ENCODE assay signal across 31 cellular contexts in genomic region chr5:115723224-115723623, GRCh38.
"Had no signal": no experiment of that assay in that cellular context is flagged by ENCODE, and none has a peak within 500 bp of the region (broad histone marks: within the 10 kb centered on the region; RNA-seq: fewer than 3 reads in every experiment).

No MANE protein-coding gene starts in this region.

- H3K27me3 Mint-ChIP-seq: dendritic cell treated with granulocyte-macrophage colony-stimulating factor and Interleukin-4, amounts not matched to agents 40 ng/mL and 50 ng/mL, for 4 days had no signal

- FAIRE-seq: astrocyte, kidney had no signal

- H3K4me3 Mint-ChIP-seq: activated CD4-positive, alpha-beta memory T cell treated with anti-CD3 and anti-CD28 coated beads for 36 hours; activated CD4-positive, alpha-beta T cell treated with anti-CD3 and anti-CD28 coated beads, Interleukin-2, amount 10 ng/mL, durations not matched to agents 24 days and 14 days; activated naive CD4-positive, alpha-beta T cell treated with anti-CD3 and anti-CD28 coated beads for 36 hours; activated naive CD8-positive, alpha-beta T cell treated with anti-CD3 and anti-CD28 coated beads for 36 hours; activated T-helper 1 cell treated with anti-CD3 and anti-CD28 coated beads, Interleukin-12 subunit alpha, Interleukin-12 subunit beta, Interleukin-2, Interleukin-4 antibody, amounts not matched to agents 30 ng/mL and 10 ng/mL and 1 ng/mL, durations not matched to agents 14 hours and 24 hours and 36 hours; dendritic cell treated with granulocyte-macrophage colony-stimulating factor and Interleukin-4, amounts not matched to agents 40 ng/mL and 50 ng/mL, for 4 days; endodermal cell; natural killer cell; stimulated activated effector memory CD8-positive, alpha-beta T cell treated with anti-CD3 and anti-CD28 coated beads, Interleukin-12 subunit alpha, Interleukin-12 subunit beta, amount 100 ng/mL, for 72 hours; stimulated activated naive CD8-positive, alpha-beta T cell treated with anti-CD3 and anti-CD28 coated beads, Interleukin-15, Interleukin-2, amounts not matched to agents 100 ng/mL and 50 ng/mL, for 24 hours; T-helper 1 cell treated with Interleukin-12 subunit alpha and Interleukin-12 subunit beta and Interleukin-4 antibody, amounts not matched to agents 30 μg/mL and 1 μg/mL, for 36 hours had no signal

- H3K36me3 Mint-ChIP-seq: activated CD4-positive, alpha-beta memory T cell treated with anti-CD3 and anti-CD28 coated beads for 36 hours; activated naive CD8-positive, alpha-beta T cell treated with anti-CD3 and anti-CD28 coated beads for 36 hours; natural killer cell; stimulated activated effector memory CD8-positive, alpha-beta T cell treated with anti-CD3 and anti-CD28 coated beads, Interleukin-12 subunit alpha, Interleukin-12 subunit beta, amount 100 ng/mL, for 72 hours had no signal

- H3K36me3 ChIP-seq: adrenal gland, breast epithelium, thyroid gland, WERI-Rb-1 had no signal

- H3K4me1 Mint-ChIP-seq: activated CD4-positive, alpha-beta T cell treated with anti-CD3 and anti-CD28 coated beads, Interleukin-2, amount 10 ng/mL, durations not matched to agents 24 days and 14 days; endodermal cell; natural killer cell; stimulated activated effector memory CD8-positive, alpha-beta T cell treated with anti-CD3 and anti-CD28 coated beads, Interleukin-12 subunit alpha, Interleukin-12 subunit beta, amount 100 ng/mL, for 72 hours had no signal

- H3K4me3 ChIP-seq: adrenal gland, breast epithelium, lung, thyroid gland had no signal

- H3K27ac ChIP-seq: breast epithelium, thyroid gland, WERI-Rb-1 had no signal

- ATAC-seq: esophagus mucosa; left colon; natural killer cell; stimulated activated effector memory CD8-positive, alpha-beta T cell treated with anti-CD3 and anti-CD28 coated beads, Interleukin-12 subunit alpha, Interleukin-12 subunit beta, amount 100 ng/mL, for 72 hours had no signal

- DNase-seq: activated CD4-positive, alpha-beta memory T cell treated with anti-CD3 and anti-CD28 coated beads for 36 hours; activated CD4-positive, alpha-beta T cell treated with anti-CD3 and anti-CD28 coated beads, Interleukin-2, amount 10 ng/mL, durations not matched to agents 24 days and 14 days; activated CD4-positive, CD25-positive, alpha-beta regulatory T cell treated with anti-CD3 and anti-CD28 coated beads, Interleukin-2, amount 50 U/mL, for 72 hours; activated CD8-positive, alpha-beta memory T cell treated with anti-CD3 and anti-CD28 coated beads, Interleukin-2, amount 50 U/mL, for 4 hours; activated effector memory CD4-positive, alpha-beta T cell treated with anti-CD3 and anti-CD28 coated beads, Interleukin-2, amount 50 U/mL, for 16 hours; activated naive CD4-positive, alpha-beta T cell treated with anti-CD3 and anti-CD28 coated beads for 36 hours; activated naive CD8-positive, alpha-beta T cell treated with anti-CD3 and anti-CD28 coated beads for 36 hours; activated T-cell treated with anti-CD3 and anti-CD28 coated beads, Interleukin-2, amount 50 U/mL, for 1 hour; adrenal gland; central memory CD4-positive, alpha-beta T cell; endodermal cell; foreskin fibroblast; hippocampal formation; kidney; left colon; mesendoderm; natural killer cell; stimulated activated CD4-positive, alpha-beta T cell treated with anti-CD3 and anti-CD28 coated beads, Interleukin-4, amount 100 ng/mL, for 1 hour; SW 1271; T1000; thyroid gland; WERI-Rb-1 had no signal

- H3K9me3 ChIP-seq: adrenal gland, breast epithelium, thyroid gland had no signal

- H3K27me3 ChIP-seq: adrenal gland, breast epithelium, thyroid gland had no signal

- H3K27ac Mint-ChIP-seq: activated CD4-positive, alpha-beta memory T cell treated with anti-CD3 and anti-CD28 coated beads for 36 hours; activated CD4-positive, alpha-beta T cell treated with anti-CD3 and anti-CD28 coated beads, Interleukin-2, amount 10 ng/mL, durations not matched to agents 24 days and 14 days; activated naive CD4-positive, alpha-beta T cell treated with anti-CD3 and anti-CD28 coated beads for 36 hours; activated naive CD8-positive, alpha-beta T cell treated with anti-CD3 and anti-CD28 coated beads for 36 hours; activated T-helper 1 cell treated with anti-CD3 and anti-CD28 coated beads, Interleukin-12 subunit alpha, Interleukin-12 subunit beta, Interleukin-2, Interleukin-4 antibody, amounts not matched to agents 30 ng/mL and 10 ng/mL and 1 ng/mL, durations not matched to agents 14 hours and 24 hours and 36 hours; dendritic cell treated with granulocyte-macrophage colony-stimulating factor and Interleukin-4, amounts not matched to agents 40 ng/mL and 50 ng/mL, for 4 days; endodermal cell; natural killer cell; stimulated activated effector memory CD8-positive, alpha-beta T cell treated with anti-CD3 and anti-CD28 coated beads, Interleukin-12 subunit alpha, Interleukin-12 subunit beta, amount 100 ng/mL, for 72 hours; stimulated activated naive CD8-positive, alpha-beta T cell treated with anti-CD3 and anti-CD28 coated beads, Interleukin-15, Interleukin-2, amounts not matched to agents 100 ng/mL and 50 ng/mL, for 24 hours; T-helper 1 cell treated with Interleukin-12 subunit alpha and Interleukin-12 subunit beta and Interleukin-4 antibody, amounts not matched to agents 30 μg/mL and 1 μg/mL, for 36 hours had no signal

- H3K9me3 Mint-ChIP-seq: activated CD4-positive, alpha-beta memory T cell treated with anti-CD3 and anti-CD28 coated beads for 36 hours; activated naive CD4-positive, alpha-beta T cell treated with anti-CD3 and anti-CD28 coated beads for 36 hours; activated T-helper 1 cell treated with anti-CD3 and anti-CD28 coated beads, Interleukin-12 subunit alpha, Interleukin-12 subunit beta, Interleukin-2, Interleukin-4 antibody, amounts not matched to agents 30 ng/mL and 10 ng/mL and 1 ng/mL, durations not matched to agents 14 hours and 24 hours and 36 hours; dendritic cell treated with granulocyte-macrophage colony-stimulating factor and Interleukin-4, amounts not matched to agents 40 ng/mL and 50 ng/mL, for 4 days; endodermal cell; natural killer cell; stimulated activated effector memory CD8-positive, alpha-beta T cell treated with anti-CD3 and anti-CD28 coated beads, Interleukin-12 subunit alpha, Interleukin-12 subunit beta, amount 100 ng/mL, for 72 hours; stimulated activated naive CD8-positive, alpha-beta T cell treated with anti-CD3 and anti-CD28 coated beads, Interleukin-15, Interleukin-2, amounts not matched to agents 100 ng/mL and 50 ng/mL, for 24 hours; T-helper 1 cell treated with Interleukin-12 subunit alpha and Interleukin-12 subunit beta and Interleukin-4 antibody, amounts not matched to agents 30 μg/mL and 1 μg/mL, for 36 hours had no signal

- H3K4me1 ChIP-seq: adrenal gland, breast epithelium, thyroid gland had no signal
